ENCODE assay signal across 8 cellular contexts in genomic region chr20:62796699-62797491, GRCh38. TPM values are rescaled to one million over a fixed set of nuclear protein-coding genes. Genes with fewer than 3 reads are reported as not detected.
DNase-seq lines count a peak whose midpoint lies in the region; ATAC-seq lines count a peak whose summit lies in the region.

No MANE protein-coding gene starts in this region.

- H3K9me3 ChIP-seq in iPS-18c (ENCODE audit: control insufficient read depth, insufficient read depth, low read length), result no peaks in the 10 kb centered on the region

- DNase-seq in activated naive CD8-positive, alpha-beta T cell treated with anti-CD3 and anti-CD28 coated beads, Interleukin-2, amount 10 ng/mL, durations not matched to agents 7 days and 5 days, result no peak
- no peak for DNase-seq in stimulated activated naive B cell treated with anti-CD40 and anti-IgM and Interleukin-4, amounts not matched to agents 10 μg/mL and 1 μg/mL and 100 μg/mL, for 72 hours
- DNase-seq in NCI-H345 (lab: John Stamatoyannopoulos, UW), result no peak

- H3K36me3 Mint-ChIP-seq in activated naive CD8-positive, alpha-beta T cell treated with anti-CD3 and anti-CD28 coated beads, Interleukin-2, amount 10 ng/mL, durations not matched to agents 7 days and 5 days, result peaks cover 11% of the 10 kb centered on the region
- H3K36me3 Mint-ChIP-seq in stimulated activated naive B cell treated with anti-CD40 and anti-IgM and Interleukin-4, amounts not matched to agents 10 μg/mL and 1 μg/mL and 100 μg/mL, for 72 hours, result peaks cover 19 to 34% of the 10 kb centered on the region in 2 donors

- peak overlapping the region; percentile 60 for H3K4me3 ChIP-seq in iPS-18c (ENCODE audit: insufficient read depth, low read depth, low read length)

- H3K4me3 Mint-ChIP-seq in activated naive CD8-positive, alpha-beta T cell treated with anti-CD3 and anti-CD28 coated beads, Interleukin-2, amount 10 ng/mL, durations not matched to agents 7 days and 5 days, result peak overlapping the region; percentile 87
- H3K4me3 Mint-ChIP-seq in stimulated activated naive B cell treated with anti-CD40 and anti-IgM and Interleukin-4, amounts not matched to agents 10 μg/mL and 1 μg/mL and 100 μg/mL, for 72 hours, result peak overlapping the region; percentile 89 to 90

- peak; percentile 11 for ATAC-seq in HG02884 (IDR thresholded peaks at IDR 0.05; ENCODE audit: unreplicated experiment)
- no peak for ATAC-seq in activated naive CD8-positive, alpha-beta T cell treated with anti-CD3 and anti-CD28 coated beads, Interleukin-2, amount 10 ng/mL, durations not matched to agents 7 days and 5 days (ENCODE audit: low read depth)
- no peak for ATAC-seq in stimulated activated naive B cell treated with anti-CD40 and anti-IgM and Interleukin-4, amounts not matched to agents 10 μg/mL and 1 μg/mL and 100 μg/mL, for 72 hours (replicated peaks)
- no peak for ATAC-seq in HG02970 (IDR thresholded peaks at IDR 0.05; ENCODE audit: low FRiP score, unreplicated experiment)
- no peak for ATAC-seq in GM21737 (IDR thresholded peaks at IDR 0.05; ENCODE audit: unreplicated experiment)
- no peak for ATAC-seq in GM19452 (IDR thresholded peaks at IDR 0.05; ENCODE audit: unreplicated experiment)

- POLR2A ChIA-PET in activated naive CD8-positive, alpha-beta T cell treated with anti-CD3 and anti-CD28 coated beads, Interleukin-2, amount 10 ng/mL, durations not matched to agents 7 days and 5 days (lab: Charles Lee), result interaction anchor here (0.6 to 5.0 kb wide), 10 partner anchors 8 to 387 kb away, joined by 3 to 59 read pairs (median 4); partner anchors contain the start of genes OGFR and SLCO4A1

- peak overlapping the region; percentile 85 for H3K27ac Mint-ChIP-seq in activated naive CD8-positive, alpha-beta T cell treated with anti-CD3 and anti-CD28 coated beads, Interleukin-2, amount 10 ng/mL, durations not matched to agents 7 days and 5 days
- peak overlapping the region; percentile 95 for H3K27ac Mint-ChIP-seq in stimulated activated naive B cell treated with anti-CD40 and anti-IgM and Interleukin-4, amounts not matched to agents 10 μg/mL and 1 μg/mL and 100 μg/mL, for 72 hours

- no peaks in the 10 kb centered on the region for H3K27me3 Mint-ChIP-seq in activated naive CD8-positive, alpha-beta T cell treated with anti-CD3 and anti-CD28 coated beads, Interleukin-2, amount 10 ng/mL, durations not matched to agents 7 days and 5 days
- no peaks in the 10 kb centered on the region for H3K27me3 Mint-ChIP-seq in stimulated activated naive B cell treated with anti-CD40 and anti-IgM and Interleukin-4, amounts not matched to agents 10 μg/mL and 1 μg/mL and 100 μg/mL, for 72 hours

- peaks cover 7% of the 10 kb centered on the region for H3K4me1 Mint-ChIP-seq in activated naive CD8-positive, alpha-beta T cell treated with anti-CD3 and anti-CD28 coated beads, Interleukin-2, amount 10 ng/mL, durations not matched to agents 7 days and 5 days
- peaks cover 31 to 53% of the 10 kb centered on the region in 2 donors for H3K4me1 Mint-ChIP-seq in stimulated activated naive B cell treated with anti-CD40 and anti-IgM and Interleukin-4, amounts not matched to agents 10 μg/mL and 1 μg/mL and 100 μg/mL, for 72 hours

- no peaks in the 10 kb centered on the region for H3K9me3 Mint-ChIP-seq in activated naive CD8-positive, alpha-beta T cell treated with anti-CD3 and anti-CD28 coated beads, Interleukin-2, amount 10 ng/mL, durations not matched to agents 7 days and 5 days
- H3K9me3 Mint-ChIP-seq in stimulated activated naive B cell treated with anti-CD40 and anti-IgM and Interleukin-4, amounts not matched to agents 10 μg/mL and 1 μg/mL and 100 μg/mL, for 72 hours, result no peaks in the 10 kb centered on the region

RNA-seq across cellular contexts. Expression of gene MRGBP, which starts 0.6 kb away (rescaled TPM):
- 10 to 100 TPM; 17.9 to 18.9 TPM for total RNA-seq in activated naive CD8-positive, alpha-beta T cell treated with anti-CD3 and anti-CD28 coated beads, Interleukin-2, amount 10 ng/mL, durations not matched to agents 7 days and 5 days

RNA-seq across cellular contexts. Expression of gene OGFR, which starts 7.7 kb away (rescaled TPM):
- total RNA-seq in activated naive CD8-positive, alpha-beta T cell treated with anti-CD3 and anti-CD28 coated beads, Interleukin-2, amount 10 ng/mL, durations not matched to agents 7 days and 5 days, result 10 to 100 TPM; 80.8 to 81.1 TPM

RNA-seq across cellular contexts. Expression of gene COL9A3, which starts 20.0 kb away (rescaled TPM):
- under 1 TPM; 0.42 to 0.82 TPM for total RNA-seq in activated naive CD8-positive, alpha-beta T cell treated with anti-CD3 and anti-CD28 coated beads, Interleukin-2, amount 10 ng/mL, durations not matched to agents 7 days and 5 days
